13 cellular contexts compared by ENCODE assay signal in the genomic region with DNA sequence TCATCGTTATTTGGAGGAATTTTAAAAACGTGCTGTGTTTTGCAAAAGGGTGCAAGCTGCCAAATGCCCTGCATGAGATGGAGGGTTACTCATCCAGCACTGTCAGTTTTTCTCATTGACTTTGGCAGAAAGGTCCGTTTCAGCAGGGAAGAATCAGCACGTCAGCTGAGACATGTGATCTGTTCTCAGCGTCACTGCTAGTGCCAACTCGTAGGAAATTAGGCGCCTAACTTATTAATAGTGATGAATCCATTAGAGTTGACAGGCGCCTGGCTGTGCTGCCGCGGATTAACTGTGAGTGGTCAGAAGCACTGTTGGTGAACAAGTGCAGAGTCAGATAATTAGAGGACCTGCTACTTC.
DNase-seq lines count a peak whose midpoint lies in the region; ATAC-seq, FAIRE-seq and TF ChIP-seq lines count a peak whose summit lies in the region.
"Had no signal": no experiment of that assay in that cellular context is flagged by ENCODE, and none has a peak within 500 bp of the region (broad histone marks: within the 10 kb centered on the region; RNA-seq: fewer than 3 reads in every experiment).

No MANE protein-coding gene starts in this region.

- H3K9me3 ChIP-seq in heart right ventricle (peaks cover 0 to 27% (median 5%) of the 10 kb centered on the region in 11 donors), upper lobe of right lung (no peaks in the 10 kb centered on the region)
- H3K9me3 ChIP-seq: uterus had no signal

- H3K4me1 ChIP-seq in heart right ventricle (peaks cover 0 to 11% (median 0%) of the 10 kb centered on the region in 9 donors), upper lobe of right lung (peaks cover 4% of the 10 kb centered on the region)
- H3K4me1 ChIP-seq: uterus had no signal

- ATAC-seq in heart right ventricle (peak in 5 of 8 donors; percentile 38 to 86 (median 57)), upper lobe of right lung (peak; percentile 33), GM21717 (IDR thresholded peaks at IDR 0.05; ENCODE audit: unreplicated experiment) (no peak), HG03520 (IDR thresholded peaks at IDR 0.05; ENCODE audit: unreplicated experiment) (no peak)

- H3K27me3 ChIP-seq in heart right ventricle: peaks cover 0 to 5% (median 0%) of the 10 kb centered on the region in 7 donors
- no peaks in the 10 kb centered on the region for H3K27me3 ChIP-seq in bronchial epithelial cell (ENCODE audit: control insufficient read depth, insufficient read depth, low read length)
- H3K27me3 ChIP-seq in upper lobe of right lung: no peaks in the 10 kb centered on the region
- H3K27me3 ChIP-seq: uterus had no signal

- TF ChIP-seq CTCF in heart right ventricle (IDR thresholded peaks at IDR 0.05) (no peak), bronchial epithelial cell (IDR thresholded peaks at IDR 0.05; ENCODE audit: insufficient read depth, low read length, severe bottlenecking) (no peak), upper lobe of right lung (IDR thresholded peaks at IDR 0.05) (no peak)

- intact Hi-C loops in heart right ventricle (cut with DNase I): no loop called here
- intact Hi-C loops in cardiac septum (cut with DNase I): no loop called here
- intact Hi-C loops in upper lobe of right lung (cut with DNase I): no loop called here

- H3K36me3 ChIP-seq in heart right ventricle (no peaks in the 10 kb centered on the region), bronchial epithelial cell (ENCODE audit: control insufficient read depth, insufficient read depth, low read length) (no peaks in the 10 kb centered on the region), upper lobe of right lung (no peaks in the 10 kb centered on the region)
- H3K36me3 ChIP-seq: uterus had no signal

- 38 to 42% methylated on average over 10 of the region's 10 CpGs for WGBS in heart right ventricle, 2 donors

- no peak overlapping the region for H3K27ac ChIP-seq in heart right ventricle
- H3K27ac ChIP-seq in upper lobe of right lung: no peak overlapping the region
- H3K27ac ChIP-seq: uterus had no signal

- peak; percentile 85 for FAIRE-seq in bronchial epithelial cell (lab: Jason Lieb, UNC)

- DNase-seq in heart right ventricle: peak in 1 of 2 donors; percentile 9
- DNase-seq in cardiac septum (ENCODE audit: low spot score): no peak
- peak; percentile 93 for DNase-seq in bronchial epithelial cell (ENCODE audit: low read depth)
- DNase-seq in kidney glomerular epithelial cell (lab: John Stamatoyannopoulos, UW): peak; percentile 46
- no peak for DNase-seq in upper lobe of right lung
- DNase-seq in germinal center (ENCODE audit: low spot score): no peak
- DNase-seq: dermis blood vessel endothelial cell; NCI-H187; stimulated activated CD4-positive, alpha-beta T cell treated with anti-CD3 and anti-CD28 coated beads, Interleukin-4, amount 100 ng/mL, for 1 hour; T-helper 1 cell; uterus had no signal

- peak overlapping the region in 1 of 10 donors; percentile 1 for H3K4me3 ChIP-seq in heart right ventricle
- peak overlapping the region; percentile 15 for H3K4me3 ChIP-seq in bronchial epithelial cell (ENCODE audit: low read depth, low read length)
- H3K4me3 ChIP-seq in upper lobe of right lung: no peak overlapping the region
- H3K4me3 ChIP-seq: uterus had no signal

Comparison
In these comparisons a context has a peak if more than half of its experiments do, and no peak if none do; other contexts are left out.
1. ATAC-seq: peak in heart right ventricle (5 of 8) and upper lobe of right lung (single experiment); none in GM21717 (single experiment) and HG03520 (single experiment).
2. DNase-seq: peak in bronchial epithelial cell (single experiment) and kidney glomerular epithelial cell (single experiment); none in cardiac septum (single experiment), upper lobe of right lung (single experiment) and germinal center (single experiment).